8 cellular contexts compared by ENCODE assay signal in genomic region chr2:156892449-156893335, GRCh38.
A peak's percentile ranks its signal among the peaks of the same experiment; 100 is the strongest.
DNase-seq lines count a peak whose midpoint lies in the region; ATAC-seq and TF ChIP-seq lines count a peak whose summit lies in the region.

No MANE protein-coding gene starts in this region.

- 1 to 5% methylated on average over 15 of the region's 15 CpGs for WGBS in esophagus squamous epithelium, 2 donors

- peak overlapping the region in 6 of 10 donors; percentile 1 to 36 (median 22) for H3K4me3 Mint-ChIP-seq in naive thymus-derived CD4-positive, alpha-beta T cell
- no peak overlapping the region for H3K4me3 Mint-ChIP-seq in CD8-positive, alpha-beta T cell

- ATAC-seq in GM21723 (IDR thresholded peaks at IDR 0.05; ENCODE audit: unreplicated experiment) (peak; percentile 53), HG03457 (IDR thresholded peaks at IDR 0.05; ENCODE audit: unreplicated experiment) (no peak)
- ATAC-seq in naive thymus-derived CD4-positive, alpha-beta T cell = peak; percentile 40
- no peak for ATAC-seq in CD8-positive, alpha-beta T cell

- no peaks in the 10 kb centered on the region for H3K36me3 ChIP-seq in esophagus squamous epithelium
- no peaks in the 10 kb centered on the region for H3K36me3 ChIP-seq in naive thymus-derived CD4-positive, alpha-beta T cell (ENCODE audit: control insufficient read depth in 2 of 3, insufficient read depth in 3 of 3, low read length in 3 of 3)
- no peaks in the 10 kb centered on the region for H3K36me3 ChIP-seq in CD8-positive, alpha-beta T cell (ENCODE audit: insufficient read depth, low read length)

- peak overlapping the region; percentile 20 to 60 (median 35) for H3K4me3 ChIP-seq in esophagus squamous epithelium
- no peak overlapping the region for H3K4me3 ChIP-seq in naive thymus-derived CD4-positive, alpha-beta T cell (ENCODE audit: low read length)
- H3K4me3 ChIP-seq in CD8-positive, alpha-beta T cell (ENCODE audit: low read depth, low read length) = no peak overlapping the region

- no peaks in the 10 kb centered on the region for H3K9me3 ChIP-seq in esophagus squamous epithelium
- H3K9me3 ChIP-seq in naive thymus-derived CD4-positive, alpha-beta T cell (ENCODE audit: control insufficient read depth in 2 of 3, low read length in 3 of 3) = no peaks in the 10 kb centered on the region
- H3K9me3 ChIP-seq in CD8-positive, alpha-beta T cell (ENCODE audit: low read length) = no peaks in the 10 kb centered on the region

- no peak for TF ChIP-seq POLR2A in esophagus squamous epithelium (IDR thresholded peaks at IDR 0.05)

- H3K27me3 Mint-ChIP-seq in naive thymus-derived CD4-positive, alpha-beta T cell = peaks cover 36 to 67% (median 45%) of the 10 kb centered on the region in 5 donors
- H3K27me3 Mint-ChIP-seq in CD8-positive, alpha-beta T cell (ENCODE audit: low read depth) = peaks cover 8% of the 10 kb centered on the region

- peak overlapping the region in 2 of 4 donors; percentile 22 for H3K27ac ChIP-seq in esophagus squamous epithelium
- H3K27ac ChIP-seq in naive thymus-derived CD4-positive, alpha-beta T cell (ENCODE audit: low read depth, low read length) = no peak overlapping the region
- no peak overlapping the region for H3K27ac ChIP-seq in CD8-positive, alpha-beta T cell (ENCODE audit: low read depth, low read length)

- intact Hi-C loops in esophagus squamous epithelium (cut with DNase I) = no loop called here
- intact Hi-C loops in naive thymus-derived CD4-positive, alpha-beta T cell (cut with micrococcal nuclease) = loop anchor here (1.0 to 10.0 kb wide), 5 partner anchors 308 to 1524 kb away; partner anchors contain the start of gene NR4A2 (in 1 of the 2)
- intact Hi-C loops in CD8-positive, alpha-beta T cell (cut with DNase I, micrococcal nuclease) = loop anchor here (2.0 to 5.0 kb wide), 2 partner anchors 1515 to 1524 kb away; no protein-coding TSS in a partner anchor

- H3K36me3 Mint-ChIP-seq in naive thymus-derived CD4-positive, alpha-beta T cell = no peaks in the 10 kb centered on the region
- H3K36me3 Mint-ChIP-seq in CD8-positive, alpha-beta T cell = no peaks in the 10 kb centered on the region

- POLR2A ChIA-PET in naive thymus-derived CD4-positive, alpha-beta T cell (lab: Charles Lee) = no interaction called here
- POLR2A ChIA-PET in CD8-positive, alpha-beta T cell (lab: Charles Lee) = no interaction called here

- peak; percentile 23 to 75 (median 44) for TF ChIP-seq CTCF in esophagus squamous epithelium (IDR thresholded peaks at IDR 0.05)
- TF ChIP-seq CTCF in CD8-positive, alpha-beta T cell (IDR thresholded peaks at IDR 0.05) = no peak

- DNase-seq in EH (ENCODE audit: low read depth) = peak; percentile 32
- DNase-seq in LoVo (ENCODE audit: low spot score) = peak; percentile 62
- DNase-seq in SHP77 treated with DMSO at 0.1 percent for 48 hours (lab: John Stamatoyannopoulos, UW) = peak; percentile 59
- no peak for DNase-seq in esophagus squamous epithelium (lab: John Stamatoyannopoulos, UW)
- DNase-seq in naive thymus-derived CD4-positive, alpha-beta T cell = peak in 2 of 9 donors; percentile 1 to 8
- no peak for DNase-seq in CD8-positive, alpha-beta T cell

- peaks cover 5 to 32% (median 10%) of the 10 kb centered on the region in 7 donors for H3K4me1 Mint-ChIP-seq in naive thymus-derived CD4-positive, alpha-beta T cell
- H3K4me1 Mint-ChIP-seq in CD8-positive, alpha-beta T cell (ENCODE audit: low read depth) = peaks cover 4% of the 10 kb centered on the region

- no peaks in the 10 kb centered on the region for H3K27me3 ChIP-seq in esophagus squamous epithelium
- H3K27me3 ChIP-seq in naive thymus-derived CD4-positive, alpha-beta T cell (ENCODE audit: control insufficient read depth in 2 of 2, insufficient read depth in 2 of 2, low read length in 2 of 2) = peaks cover 0 to 6% of the 10 kb centered on the region in 2 donors
- H3K27me3 ChIP-seq in CD8-positive, alpha-beta T cell (ENCODE audit: insufficient read depth, low read length) = peaks cover 3% of the 10 kb centered on the region

- H3K9me3 Mint-ChIP-seq in naive thymus-derived CD4-positive, alpha-beta T cell = peaks cover 0 to 1% (median 0%) of the 10 kb centered on the region in 11 donors
- H3K9me3 Mint-ChIP-seq in CD8-positive, alpha-beta T cell = no peaks in the 10 kb centered on the region

- peaks cover 0 to 19% (median 11%) of the 10 kb centered on the region in 3 donors for H3K4me1 ChIP-seq in esophagus squamous epithelium
- H3K4me1 ChIP-seq in naive thymus-derived CD4-positive, alpha-beta T cell (ENCODE audit: control insufficient read depth in 2 of 2, insufficient read depth in 2 of 2, low read length in 2 of 2) = no peaks in the 10 kb centered on the region
- no peaks in the 10 kb centered on the region for H3K4me1 ChIP-seq in CD8-positive, alpha-beta T cell (ENCODE audit: insufficient read depth, low read length)

- no peak overlapping the region for H3K27ac Mint-ChIP-seq in naive thymus-derived CD4-positive, alpha-beta T cell
- H3K27ac Mint-ChIP-seq in CD8-positive, alpha-beta T cell = no peak overlapping the region

- CTCF ChIA-PET in naive thymus-derived CD4-positive, alpha-beta T cell (lab: Charles Lee) = interaction anchor here (0.7 kb wide), 1 partner anchor 827 kb away, joined by 3 read pairs; no protein-coding TSS in a partner anchor
- CTCF ChIA-PET in CD8-positive, alpha-beta T cell (lab: Charles Lee) = no interaction called here

Comparison
In these comparisons a context has a peak if more than half of its experiments do, and no peak if none do; other contexts are left out.
1. DNase-seq: peak in EH (single experiment), LoVo (single experiment) and SHP77 treated with DMSO at 0.1 percent for 48 hours (single experiment); none in esophagus squamous epithelium (single experiment) and CD8-positive, alpha-beta T cell (0 of 7).
2. ATAC-seq: peak in GM21723 (single experiment) and naive thymus-derived CD4-positive, alpha-beta T cell (single experiment); none in HG03457 (single experiment) and CD8-positive, alpha-beta T cell (single experiment).
3. H3K4me3 ChIP-seq: peak in esophagus squamous epithelium (4 of 4); none in naive thymus-derived CD4-positive, alpha-beta T cell (single experiment) and CD8-positive, alpha-beta T cell (single experiment).